Comparison of ENCODE assay signal across 7 cellular contexts in genomic region chr1:118986839-118987430, GRCh38. TPM values are rescaled to one million over a fixed set of nuclear protein-coding genes. Genes with fewer than 3 reads are reported as not detected.
DNase-seq lines count a peak whose midpoint lies in the region; ATAC-seq and TF ChIP-seq lines count a peak whose summit lies in the region.

No MANE protein-coding gene starts in this region.

- H2BK20ac ChIP-seq in H9 (ENCODE audit: low read depth, low read length, poor library complexity, severe bottlenecking): no peak overlapping the region

- no peak overlapping the region for H3K4ac ChIP-seq in H9 (ENCODE audit: low read depth, low read length)

- H3K79me2 ChIP-seq in H9 (ENCODE audit: insufficient read depth, low read length): no peaks in the 10 kb centered on the region

- no CpG with 5 or more reads among the region's 25 CpGs for WGBS in H9 (ENCODE audit: extremely low coverage, insufficient read length, low lambda C conversion rate)
- WGBS in iPS DF 6.9 (ENCODE audit: insufficient coverage, insufficient read length): no CpG with 5 or more reads among the region's 25 CpGs

- H4K91ac ChIP-seq in H9 (ENCODE audit: insufficient read length, low read depth, low read length): no peak overlapping the region

- no peaks in the 10 kb centered on the region for H3K79me1 ChIP-seq in H9 (ENCODE audit: insufficient read depth, low read depth, low read length, poor library complexity, severe bottlenecking)

- peaks cover 100% of the 10 kb centered on the region for H3K27me3 Mint-ChIP-seq in H9 (ENCODE audit: low read depth)
- peaks cover 84% of the 10 kb centered on the region for H3K27me3 Mint-ChIP-seq in activated T-helper 17 cell treated with anti-CD3 and anti-CD28 coated beads, Interleukin-2, amount 50 U/mL, for 72 hours
- H3K27me3 Mint-ChIP-seq in stimulated activated naive CD8-positive, alpha-beta T cell treated with anti-CD3 and anti-CD28 coated beads, Interleukin-15, amount 100 ng/mL, for 72 hours: peaks cover 100% of the 10 kb centered on the region

- H3K27me3 ChIP-seq in H9 (ENCODE audit: insufficient read depth, low read length) (peaks cover 90% of the 10 kb centered on the region), iPS DF 6.9 (ENCODE audit: control insufficient read depth, insufficient read depth, low read length) (peaks cover 92% of the 10 kb centered on the region)

- H3K9ac ChIP-seq in H9 (ENCODE audit: extremely low read depth, insufficient read length, low read length): no peak overlapping the region

- H3K27ac Mint-ChIP-seq in H9: no peak overlapping the region
- H3K27ac Mint-ChIP-seq in activated T-helper 17 cell treated with anti-CD3 and anti-CD28 coated beads, Interleukin-2, amount 50 U/mL, for 72 hours: no peak overlapping the region
- H3K27ac Mint-ChIP-seq in stimulated activated naive CD8-positive, alpha-beta T cell treated with anti-CD3 and anti-CD28 coated beads, Interleukin-15, amount 100 ng/mL, for 72 hours: no peak overlapping the region

- H3K4me2 ChIP-seq in H9 (ENCODE audit: insufficient read depth, insufficient read length, low read length): peak overlapping the region; percentile 67

- H4K5ac ChIP-seq in H9 (ENCODE audit: insufficient read length, low read depth, low read length): no peak overlapping the region

- no peaks in the 10 kb centered on the region; a peak in 1 of 7 replicates for H3K36me3 Mint-ChIP-seq in H9 (ENCODE audit: insufficient read depth in 1 of 3, low read depth in 3 of 3)
- peaks cover 26% of the 10 kb centered on the region for H3K36me3 Mint-ChIP-seq in activated T-helper 17 cell treated with anti-CD3 and anti-CD28 coated beads, Interleukin-2, amount 50 U/mL, for 72 hours (ENCODE audit: low read depth)

- no peak overlapping the region for H2BK12ac ChIP-seq in H9 (ENCODE audit: insufficient read length, low read depth, low read length)

- H3K14ac ChIP-seq in H9 (ENCODE audit: insufficient read depth, low read length): no peak overlapping the region

- H3K4me3 Mint-ChIP-seq in H9: peak overlapping the region; percentile 46 to 85
- peak overlapping the region; percentile 42 for H3K4me3 Mint-ChIP-seq in activated T-helper 17 cell treated with anti-CD3 and anti-CD28 coated beads, Interleukin-2, amount 50 U/mL, for 72 hours
- peak overlapping the region; percentile 55 to 78 for H3K4me3 Mint-ChIP-seq in stimulated activated naive CD8-positive, alpha-beta T cell treated with anti-CD3 and anti-CD28 coated beads, Interleukin-15, amount 100 ng/mL, for 72 hours

- peak overlapping the region; percentile 19; the same call in 1 of the 2 replicates for H3K4me3 ChIP-seq in iPS DF 6.9 (ENCODE audit: low read length)

- H3K36me3 ChIP-seq in iPS DF 6.9 (ENCODE audit: control insufficient read depth, insufficient read depth, low read length): no peaks in the 10 kb centered on the region

- no peak overlapping the region for H4K8ac ChIP-seq in H9 (replicated peaks; ENCODE audit: insufficient read length, low read depth, low read length)

- peaks cover 16% of the 10 kb centered on the region for H3K23me2 ChIP-seq in H9 (ENCODE audit: insufficient read length, low read depth, low read length, poor library complexity, severe bottlenecking)

- no peak overlapping the region for H2BK120ac ChIP-seq in H9 (ENCODE audit: low read depth, low read length, poor library complexity, severe bottlenecking)

- no peak overlapping the region for H2BK5ac ChIP-seq in H9 (ENCODE audit: insufficient read length, low read length)

- H3T11ph ChIP-seq in H9 (ENCODE audit: low read length): no peak overlapping the region

- no peak overlapping the region for H3K56ac ChIP-seq in H9 (ENCODE audit: insufficient read length, low read depth, low read length)

- H2BK15ac ChIP-seq in H9 (ENCODE audit: low read depth, low read length): no peak overlapping the region

- H3K4me1 ChIP-seq in H9 (ENCODE audit: insufficient read depth, low read length): peaks cover 6% of the 10 kb centered on the region
- H3K4me1 ChIP-seq in iPS DF 6.9 (ENCODE audit: control insufficient read depth, insufficient read depth, low read length): peaks cover 16% of the 10 kb centered on the region

- H3K23ac ChIP-seq in H9 (ENCODE audit: insufficient read length, low read depth, low read length): no peak overlapping the region

- DNase-seq in H9 (no peak), iPS DF 6.9 (ENCODE audit: low read depth, low spot score) (no peak), NCI-H1048 (lab: John Stamatoyannopoulos, UW) (no peak)
- DNase-seq in stimulated activated naive CD8-positive, alpha-beta T cell treated with anti-CD3 and anti-CD28 coated beads, Interleukin-15, amount 100 ng/mL, for 72 hours: no peak
- no peak for DNase-seq in stimulated activated CD4-positive, alpha-beta T cell treated with anti-CD3 and anti-CD28 coated beads, Interleukin-12 subunit alpha, Interleukin-12 subunit beta, amount 100 ng/mL, for 4 hours

- H3K27ac ChIP-seq in H9 (ENCODE audit: insufficient read length, low read depth, low read length) (no peak overlapping the region), iPS DF 6.9 (ENCODE audit: low read length) (no peak overlapping the region)

- H2AK5ac ChIP-seq in H9 (ENCODE audit: insufficient read length, low read length): no peak overlapping the region

- no peak overlapping the region for H3K18ac ChIP-seq in H9 (ENCODE audit: insufficient read length, low read depth, low read length)

- H3K9me3 Mint-ChIP-seq in H9: peaks cover 2 to 8% of the 10 kb centered on the region in 2 experiments
- peaks cover 3% of the 10 kb centered on the region for H3K9me3 Mint-ChIP-seq in activated T-helper 17 cell treated with anti-CD3 and anti-CD28 coated beads, Interleukin-2, amount 50 U/mL, for 72 hours
- peaks cover 15 to 18% of the 10 kb centered on the region in 2 donors for H3K9me3 Mint-ChIP-seq in stimulated activated naive CD8-positive, alpha-beta T cell treated with anti-CD3 and anti-CD28 coated beads, Interleukin-15, amount 100 ng/mL, for 72 hours

- no peak overlapping the region for H2AFZ ChIP-seq in H9 (ENCODE audit: low read length)

- ATAC-seq in activated T-helper 17 cell treated with anti-CD3 and anti-CD28 coated beads, Interleukin-2, amount 50 U/mL, for 72 hours (replicated peaks): no peak
- ATAC-seq in stimulated activated naive CD8-positive, alpha-beta T cell treated with anti-CD3 and anti-CD28 coated beads, Interleukin-15, amount 100 ng/mL, for 72 hours: no peak
- ATAC-seq in GM21423 (IDR thresholded peaks at IDR 0.05; ENCODE audit: unreplicated experiment): no peak

- H3K9me3 ChIP-seq in H9 (ENCODE audit: control insufficient read depth, low read depth, low read length) (no peaks in the 10 kb centered on the region), iPS DF 6.9 (ENCODE audit: control insufficient read depth, insufficient read depth, low read length) (no peaks in the 10 kb centered on the region)

- H3K4me1 Mint-ChIP-seq in H9: peaks cover 60 to 80% of the 10 kb centered on the region in 2 experiments
- no peaks in the 10 kb centered on the region for H3K4me1 Mint-ChIP-seq in activated T-helper 17 cell treated with anti-CD3 and anti-CD28 coated beads, Interleukin-2, amount 50 U/mL, for 72 hours
- peaks cover 74% of the 10 kb centered on the region for H3K4me1 Mint-ChIP-seq in stimulated activated naive CD8-positive, alpha-beta T cell treated with anti-CD3 and anti-CD28 coated beads, Interleukin-15, amount 100 ng/mL, for 72 hours

- H4K20me1 ChIP-seq in H9 (ENCODE audit: control insufficient read depth, insufficient read depth, insufficient read length): no peaks in the 10 kb centered on the region

- no peak for TF ChIP-seq CTCF in H9 (conservative IDR thresholded peaks at IDR 0.05)

RNA-seq across cellular contexts. Expression of gene TBX15, which starts 1.2 kb away (rescaled TPM):
- 0.07 TPM in 1 of 2 replicates, not detected in the other for total RNA-seq in H9 (2021)
- total RNA-seq in activated T-helper 17 cell treated with anti-CD3 and anti-CD28 coated beads, Interleukin-2, amount 50 U/mL, for 72 hours: not detected
